Comparison of ENCODE assay signal across 28 cellular contexts in the genomic region with DNA sequence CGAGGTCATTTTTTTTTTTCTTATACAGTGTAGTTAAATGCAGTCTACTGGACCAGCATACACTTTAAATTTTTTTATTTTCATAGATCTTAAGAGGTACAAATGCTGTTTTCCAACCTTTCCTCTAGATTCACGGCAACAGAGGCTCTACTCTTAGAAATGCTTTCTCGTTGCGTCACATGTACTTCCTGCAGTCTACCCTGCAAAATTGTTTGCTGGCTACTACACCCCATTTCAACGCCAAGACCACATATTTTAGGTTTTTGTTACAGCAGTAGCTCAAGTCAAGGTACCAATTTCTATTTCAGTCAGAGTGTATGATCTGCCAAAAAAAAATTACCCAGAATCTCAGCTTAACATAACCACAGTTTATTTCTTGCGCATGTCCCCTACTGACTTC.
"Had no signal": no experiment of that assay in that cellular context is flagged by ENCODE, and none has a peak within 500 bp of the region (broad histone marks: within the 10 kb centered on the region; RNA-seq: fewer than 3 reads in every experiment).

No MANE protein-coding gene starts in this region.

- DNase-seq: activated CD4-positive, alpha-beta memory T cell treated with anti-CD3 and anti-CD28 coated beads, Interleukin-2, amount 10 ng/mL, durations not matched to agents 7 days and 5 days; activated CD4-positive, alpha-beta T cell treated with anti-CD3 and anti-CD28 coated beads for 36 hours; activated CD4-positive, alpha-beta T cell treated with anti-CD3 and anti-CD28 coated beads, Interleukin-2, amount 50 U/mL, for 1 hour; activated gamma-delta T cell; activated naive CD4-positive, alpha-beta T cell treated with anti-CD3 and anti-CD28 coated beads for 36 hours; activated T-cell treated with anti-CD3 and anti-CD28 coated beads for 4 hours; activated T-cell treated with anti-CD3 and anti-CD28 coated beads, Interleukin-2, amount 50 U/mL, for 48 hours; amygdala; brain microvascular endothelial cell; NCI-H1092; NCI-H1417; NCI-H1930; NCI-H2171; NCI-H2227 treated with DMSO at 0.1 percent for 48 hours; NCI-H446 treated with DMSO at 0.1 percent for 48 hours; NCI-H526; NCI-H774; PC-3; SHP77; T-helper 1 cell; WERI-Rb-1 had no signal

- H3K27me3 ChIP-seq: brain microvascular endothelial cell, cardiac muscle cell had no signal

- H3K4me1 Mint-ChIP-seq: activated CD4-positive, alpha-beta memory T cell treated with anti-CD3 and anti-CD28 coated beads, Interleukin-2, amount 10 ng/mL, durations not matched to agents 7 days and 5 days; activated CD4-positive, alpha-beta T cell treated with anti-CD3 and anti-CD28 coated beads for 36 hours; activated T-helper 17 cell treated with anti-CD3 and anti-CD28 coated beads, Interleukin-2, amount 50 U/mL, for 72 hours had no signal

- H3K36me3 ChIP-seq: brain microvascular endothelial cell, cardiac muscle cell, WERI-Rb-1 had no signal

- ATAC-seq: activated CD4-positive, alpha-beta T cell treated with anti-CD3 and anti-CD28 coated beads for 36 hours; activated T-helper 17 cell treated with anti-CD3 and anti-CD28 coated beads, Interleukin-2, amount 50 U/mL, for 72 hours; PC-3 had no signal

- H3K27ac ChIP-seq: brain microvascular endothelial cell, cardiac muscle cell, WERI-Rb-1 had no signal

- H3K9me3 Mint-ChIP-seq: activated CD4-positive, alpha-beta memory T cell treated with anti-CD3 and anti-CD28 coated beads, Interleukin-2, amount 10 ng/mL, durations not matched to agents 7 days and 5 days had no signal

- FAIRE-seq: astrocyte, colon, RCC 7860 had no signal

- H3K4me3 Mint-ChIP-seq: activated CD4-positive, alpha-beta memory T cell treated with anti-CD3 and anti-CD28 coated beads, Interleukin-2, amount 10 ng/mL, durations not matched to agents 7 days and 5 days; activated CD4-positive, alpha-beta T cell treated with anti-CD3 and anti-CD28 coated beads for 36 hours; activated naive CD4-positive, alpha-beta T cell treated with anti-CD3 and anti-CD28 coated beads for 36 hours; activated naive CD8-positive, alpha-beta T cell; activated T-helper 17 cell treated with anti-CD3 and anti-CD28 coated beads, Interleukin-2, amount 50 U/mL, for 72 hours; dendritic cell treated with granulocyte-macrophage colony-stimulating factor and Interleukin-4, amounts not matched to agents 40 ng/mL and 50 ng/mL, for 4 days had no signal

- H3K27me3 Mint-ChIP-seq: dendritic cell treated with granulocyte-macrophage colony-stimulating factor and Interleukin-4, amounts not matched to agents 40 ng/mL and 50 ng/mL, for 4 days had no signal

- H3K4me3 ChIP-seq: cardiac muscle cell had no signal

- H3K27ac Mint-ChIP-seq: activated CD4-positive, alpha-beta memory T cell treated with anti-CD3 and anti-CD28 coated beads, Interleukin-2, amount 10 ng/mL, durations not matched to agents 7 days and 5 days; activated CD4-positive, alpha-beta T cell treated with anti-CD3 and anti-CD28 coated beads for 36 hours; activated naive CD4-positive, alpha-beta T cell treated with anti-CD3 and anti-CD28 coated beads for 36 hours; activated naive CD8-positive, alpha-beta T cell; activated T-helper 17 cell treated with anti-CD3 and anti-CD28 coated beads, Interleukin-2, amount 50 U/mL, for 72 hours; dendritic cell treated with granulocyte-macrophage colony-stimulating factor and Interleukin-4, amounts not matched to agents 40 ng/mL and 50 ng/mL, for 4 days had no signal
